18 cellular contexts compared by ENCODE assay signal in genomic region chr2:215283221-215283620, GRCh38. TPM values are rescaled to one million over a fixed set of nuclear protein-coding genes. Genes with fewer than 3 reads are reported as not detected.
DNase-seq lines count a peak whose midpoint lies in the region; ATAC-seq, FAIRE-seq and TF ChIP-seq lines count a peak whose summit lies in the region.
"Had no signal": no experiment of that assay in that cellular context is flagged by ENCODE, and none has a peak within 500 bp of the region (broad histone marks: within the 10 kb centered on the region; RNA-seq: fewer than 3 reads in every experiment).

No MANE protein-coding gene starts in this region.

- DNase-seq in SIG-M5 treated with dmso at 0.1 percent for 504 hours (lab: John Stamatoyannopoulos, UW; ENCODE audit: unreplicated experiment) (peak; percentile 18), SIG-M5 (lab: John Stamatoyannopoulos, UW) (no peak), OCI-M1 (lab: John Stamatoyannopoulos, UW) (peak; percentile 8), K562 (ENCODE audit: extremely low read depth in 1 of 4, low spot score in 3 of 4) (no peak), small intestine (no peak), tibial nerve (ENCODE audit: low spot score in 2 of 2) (no peak)
- DNase-seq: C1 segment of cervical spinal cord; Caco-2; CD4-positive, CD25-positive, alpha-beta regulatory T cell; CD8-positive, alpha-beta T cell; DMS153; DND-41; GOT3; HFFc6 had no signal

- no peak overlapping the region for H2AFZ ChIP-seq in K562 (ENCODE audit: low read depth, low read length)

- ATAC-seq in K562, result no peak
- ATAC-seq: CD8-positive, alpha-beta T cell had no signal

- H3K79me2 ChIP-seq in K562 (ENCODE audit: control insufficient read depth, insufficient read depth, low read length), result no peaks in the 10 kb centered on the region

- no peaks in the 10 kb centered on the region for H4K20me1 ChIP-seq in K562 (replicated peaks; ENCODE audit: control insufficient read depth, insufficient read depth, low read length)

- H3K4me2 ChIP-seq in K562 (ENCODE audit: insufficient read depth, low read length), result no peak overlapping the region

- TF ChIP-seq POLR2A in K562 (conservative IDR thresholded peaks at IDR 0.05) (no peak), tibial nerve (IDR thresholded peaks at IDR 0.05) (no peak)

- no peaks in the 10 kb centered on the region for H3K27me3 ChIP-seq in K562 (ENCODE audit: control insufficient read depth in 2 of 2, insufficient read depth in 2 of 2, low read length in 2 of 2)
- H3K27me3 ChIP-seq in small intestine (ENCODE audit: control insufficient read depth in 2 of 2, insufficient read depth in 2 of 2, low read length in 2 of 2), result no peaks in the 10 kb centered on the region
- H3K27me3 ChIP-seq in tibial nerve, result no peaks in the 10 kb centered on the region

- in situ Hi-C loops in K562 (cut with MboI), result no loop called here

- BruUV-seq in K562 (replicated peaks; lab: Mats Ljungman, UMichigan), result no TSS peak

- H3K36me3 ChIP-seq in K562 (ENCODE audit: control insufficient read depth, insufficient read depth, low read length) (no peaks in the 10 kb centered on the region), small intestine (ENCODE audit: control insufficient read depth in 2 of 2, insufficient read depth in 2 of 2, low read length in 2 of 2) (no peaks in the 10 kb centered on the region), tibial nerve (no peaks in the 10 kb centered on the region)
- H3K36me3 ChIP-seq: HAP-1 had no signal

- no peak for FAIRE-seq in K562 (lab: Jason Lieb, UNC)
- no peak for FAIRE-seq in small intestine (lab: Jason Lieb, UNC)
- FAIRE-seq: G401.6, GM12892, H54 had no signal

- POLR2A ChIA-PET in K562 (lab: Yijun Ruan, JAX), result interaction anchor here (0.7 kb wide), 1 partner anchor 15 kb away, joined by 5 read pairs; no protein-coding TSS in a partner anchor

- no peak for TF ChIP-seq RAD21 in K562 (CRISPR knock-in tag; conservative IDR thresholded peaks at IDR 0.05 in 1 of 2, IDR thresholded peaks at IDR 0.05 in 1 of 2)

- no peak overlapping the region for H3K9ac ChIP-seq in K562 (ENCODE audit: insufficient read depth in 1 of 2, low read depth in 2 of 2, low read length in 2 of 2)

- no peak for TF ChIP-seq EP300 in K562 (IDR thresholded peaks at IDR 0.05; ENCODE audit: low read length)
- no peak for TF ChIP-seq EP300 in tibial nerve (IDR thresholded peaks at IDR 0.05)

- H3K9me1 ChIP-seq in K562 (ENCODE audit: control insufficient read depth, insufficient read depth, low read length), result no peaks in the 10 kb centered on the region

- H3K4me1 ChIP-seq in K562 (replicated peaks in 1 of 2; ENCODE audit: control insufficient read depth in 2 of 2, insufficient read depth in 2 of 2, low read length in 2 of 2), result peaks cover 0 to 20% of the 10 kb centered on the region in 2 experiments; a peak in 3 of 5 replicates
- no peaks in the 10 kb centered on the region for H3K4me1 ChIP-seq in small intestine (ENCODE audit: control insufficient read depth in 2 of 2, insufficient read depth in 1 of 2, low read depth in 1 of 2, low read length in 1 of 2)
- H3K4me1 ChIP-seq in tibial nerve, result no peaks in the 10 kb centered on the region
- H3K4me1 ChIP-seq: Caco-2, HAP-1 had no signal

- H3K27ac ChIP-seq in K562 (ENCODE audit: extremely low read depth, low read depth, low read length), result no peak overlapping the region
- H3K27ac ChIP-seq in small intestine (ENCODE audit: low read depth in 1 of 2, low read length in 1 of 2), result no peak overlapping the region
- H3K27ac ChIP-seq in tibial nerve, result no peak overlapping the region

- WGBS in K562 (ENCODE audit: insufficient coverage, low coverage, missing lambda C conversion rate), result 0% methylated on average over 1 of the region's 1 CpG
- 50 to 80% (median 78%) methylated on average over 1 of the region's 1 CpG for WGBS in small intestine, 3 donors
- WGBS in tibial nerve, 2 donors, result 82 to 88% methylated on average over 1 of the region's 1 CpG

- H3K4me3 ChIP-seq in K562, result no peak overlapping the region
- no peak overlapping the region for H3K4me3 ChIP-seq in small intestine (ENCODE audit: low read depth in 1 of 2, low read length in 2 of 2)
- no peak overlapping the region for H3K4me3 ChIP-seq in tibial nerve
- H3K4me3 ChIP-seq: HAP-1 had no signal

- intact Hi-C loops in K562 (cut with micrococcal nuclease), result loop anchor here (10.0 kb wide), 1 partner anchor 162 kb away; no protein-coding TSS in a partner anchor

- H3K9me3 ChIP-seq in K562 (replicated peaks; ENCODE audit: control insufficient read depth, insufficient read depth, low read depth, low read length) (no peaks in the 10 kb centered on the region), small intestine (ENCODE audit: control insufficient read depth, low read depth) (no peaks in the 10 kb centered on the region), tibial nerve (no peaks in the 10 kb centered on the region)
- H3K9me3 ChIP-seq: Caco-2, HAP-1 had no signal

- TF ChIP-seq CTCF in K562 (IDR thresholded peaks at IDR 0.05 in 2 of 3, conservative IDR thresholded peaks at IDR 0.05 in 1 of 3; ENCODE audit: insufficient read depth in 2 of 3, low read depth in 1 of 3, low read length in 3 of 3) (no peak), tibial nerve (IDR thresholded peaks at IDR 0.05) (no peak)

- CTCF ChIA-PET in K562 (lab: Yijun Ruan, JAX; ENCODE audit: low intra/inter-chr PET ratio), result no interaction called here

TF ChIP-seq in K562, 482 proteins besides CTCF, POLR2A, EP300 and RAD21 (continues in another document):
- TF ChIP-seq ZNF764 (CRISPR knock-in tag; IDR thresholded peaks at IDR 0.05; ENCODE audit: low read depth) (no peak), NFE2 (IDR thresholded peaks at IDR 0.05; ENCODE audit: low read depth) (no peak), HNRNPUL1 (IDR thresholded peaks at IDR 0.05; ENCODE audit: low read length) (no peak), ZC3H4 (CRISPR knock-in tag; IDR thresholded peaks at IDR 0.05; ENCODE audit: borderline replicate concordance) (no peak), MEIS2 (IDR thresholded peaks at IDR 0.05; ENCODE audit: partially characterized antibody) (peak; percentile 49), CEBPG (CRISPR knock-in tag; IDR thresholded peaks at IDR 0.05) (no peak), CEBPG (tag; conservative IDR thresholded peaks at IDR 0.05 in 1 of 2, IDR thresholded peaks at IDR 0.05 in 1 of 2) (0 out of 4 replicates have a peak, but pooled peaks of 1 of the 2 experiments have one; percentile 39), ZNF134 (CRISPR knock-in tag; conservative IDR thresholded peaks at IDR 0.05) (no peak), POLR2AphosphoS2 (IDR thresholded peaks at IDR 0.05; ENCODE audit: low read length) (no peak), MLX (CRISPR knock-in tag; conservative IDR thresholded peaks at IDR 0.05) (no peak)

RNA-seq across cellular contexts. Expression of gene ATIC, which starts 28.6 kb away (rescaled TPM):
- 153 and 264 TPM in 2 replicates for total RNA-seq in K562 (2011; cell fraction: chromatin; rRNA removed; ENCODE audit: low replicate concordance)
- 74.7 and 102 TPM in 2 replicates for total RNA-seq in K562 (2011; cell fraction: nucleolus; rRNA removed)
- total RNA-seq in K562 (2011; cell fraction: nucleoplasm; rRNA removed), result 123 and 141 TPM in 2 replicates
- total RNA-seq in K562 (2014; rRNA removed) (61.6 and 71.6 TPM in 2 replicates), K562 (2014; rRNA removed; fragmentation: Illumina TruSeq; extraction: Trizol) (54.2 and 58.4 TPM in 2 replicates), K562 (2015; rRNA removed; fragmentation: Illumina TruSeq; extraction: Trizol) (45.6 and 53.5 TPM in 2 replicates), K562 (2021) (305 and 308 TPM in 2 replicates), tibial nerve (10 to 100 TPM; 31.6 to 64.5 (median 44.9) TPM)
- polyA plus RNA-seq in K562 (2011; rRNA removed) (131 and 134 TPM in 2 replicates), K562 (2014; fragmentation: Illumina TruSeq; extraction: Trizol) (384 and 426 TPM in 2 replicates), K562 (2014; fragmentation: Nextera tagmentation; extraction: Ambion mirVana) (100 to 1,000 TPM; 304 to 480 TPM), K562 (2014; rRNA removed) (178 and 212 TPM in 2 replicates), small intestine (100 to 1,000 TPM in 1 of 3 donors, 10 to 100 TPM in 2; 71.6 to 124 (median 83.8) TPM)
- 79.2 and 99.4 TPM in 2 replicates for polyA plus RNA-seq in K562 (2011; cell fraction: cytosol; rRNA removed)
- 112 and 126 TPM in 2 replicates for polyA plus RNA-seq in K562 (2011; cell fraction: nucleus; rRNA removed)
- polyA plus RNA-seq in K562 (2012), result 257 and 409 TPM in 2 replicates
- polyA minus RNA-seq in K562 (2011; rRNA and poly(A)+ RNA removed), result 285 and 362 TPM in 2 replicates
- 147 and 208 TPM in 2 replicates for polyA minus RNA-seq in K562 (2011; cell fraction: cytosol; rRNA and poly(A)+ RNA removed)
- 47.4 and 65.0 TPM in 2 replicates for polyA minus RNA-seq in K562 (2011; cell fraction: nucleus; rRNA and poly(A)+ RNA removed)

Comparison
In these comparisons a context has a peak if more than half of its experiments do, and no peak if none do; other contexts are left out.
1. DNase-seq: peak in SIG-M5 treated with dmso at 0.1 percent for 504 hours (single experiment) and OCI-M1 (single experiment); none in SIG-M5 (single experiment), K562 (0 of 4), small intestine (single experiment) and tibial nerve (0 of 2).